8 cellular contexts compared by ENCODE assay signal in genomic region chr17:8436169-8436932, GRCh38. TPM values are rescaled to one million over a fixed set of nuclear protein-coding genes. Genes with fewer than 3 reads are reported as not detected.
DNase-seq lines count a peak whose midpoint lies in the region; FAIRE-seq and TF ChIP-seq lines count a peak whose summit lies in the region.

No MANE protein-coding gene starts in this region.

- H3K9me3 ChIP-seq in MG63, result no peaks in the 10 kb centered on the region
- no peaks in the 10 kb centered on the region for H3K9me3 ChIP-seq in WERI-Rb-1 (ENCODE audit: severe bottlenecking)
- H3K9me3 ChIP-seq in kidney (ENCODE audit: control insufficient read depth in 1 of 2, low read length in 2 of 2), result no peaks in the 10 kb centered on the region

- FAIRE-seq in kidney (lab: Jason Lieb, UNC), result no peak

- H3K27me3 ChIP-seq in MG63, result no peaks in the 10 kb centered on the region
- no peaks in the 10 kb centered on the region for H3K27me3 ChIP-seq in WERI-Rb-1 (ENCODE audit: insufficient read depth, low read depth, severe bottlenecking)

- DNase-seq in GM10266 (ENCODE audit: extremely low spot score) (peak; percentile 51), HCEC 1CT (peak; percentile 42), MG63 (peak; percentile 69), WERI-Rb-1 (peak; percentile 41), caudate nucleus (lab: John Stamatoyannopoulos, UW) (peak in 48 of 61 donors; percentile 11 to 81 (median 60)), kidney (peak; percentile 91), DMS79 (lab: John Stamatoyannopoulos, UW) (no peak)
- peak; percentile 49 to 50 for DNase-seq in stimulated activated CD4-positive, alpha-beta T cell treated with anti-CD3 and anti-CD28 coated beads, Interleukin-15, amount 100 ng/mL, for 48 hours (ENCODE audit: low read depth in 2 of 2)

- intact Hi-C loops in kidney (cut with DNase I), result no loop called here

- no peak for TF ChIP-seq CTCF in GM10266 (IDR thresholded peaks at IDR 0.05; ENCODE audit: control insufficient read depth, insufficient read depth, low read depth, missing control alignments)
- TF ChIP-seq CTCF in WERI-Rb-1 (IDR thresholded peaks at IDR 0.05; ENCODE audit: low read depth, low read length), result no peak
- no peak for TF ChIP-seq CTCF in kidney (IDR thresholded peaks at IDR 0.05; ENCODE audit: borderline replicate concordance, extremely low read depth, insufficient read depth)

- peak overlapping the region; percentile 61 to 88 for H3K9ac ChIP-seq in kidney (ENCODE audit: low read length in 2 of 2)

- H3K4me3 ChIP-seq in MG63, result peak overlapping the region; percentile 91
- peak overlapping the region; percentile 98 for H3K4me3 ChIP-seq in WERI-Rb-1 (ENCODE audit: low read depth, low read length)
- peak overlapping the region; percentile 89 to 95 for H3K4me3 ChIP-seq in kidney (ENCODE audit: low read length in 2 of 2)

- peaks cover 0 to 2% of the 10 kb centered on the region in 2 donors for H3K4me1 ChIP-seq in kidney (ENCODE audit: control insufficient read depth in 1 of 2, insufficient read depth in 1 of 2, low read depth in 1 of 2, low read length in 2 of 2)

- H3K36me3 ChIP-seq in MG63 (peaks cover 25% of the 10 kb centered on the region), WERI-Rb-1 (peaks cover 5% of the 10 kb centered on the region; the same call in 1 of the 2 replicates), kidney (ENCODE audit: control insufficient read depth in 1 of 2, insufficient read depth in 2 of 2, low read length in 2 of 2) (peaks cover 0 to 4% of the 10 kb centered on the region in 2 donors)

- peak overlapping the region; percentile 79 for H3K27ac ChIP-seq in WERI-Rb-1
- H3K27ac ChIP-seq in caudate nucleus (ENCODE audit: low read depth, low read length), result peak overlapping the region; percentile 95
- peak overlapping the region; percentile 97 to 99 for H3K27ac ChIP-seq in kidney (ENCODE audit: low read depth in 2 of 2, low read length in 2 of 2)

RNA-seq across cellular contexts. Expression of gene NDEL1, which starts 0.7 kb away (rescaled TPM):
- total RNA-seq in MG63 (2014; rRNA removed; shearing (Covaris generic); ENCODE audit: low replicate concordance), result 41.8 and 125 TPM in 2 replicates
- total RNA-seq in kidney, result 66.1 TPM
- polyA plus RNA-seq in kidney (ENCODE audit: insufficient read depth, low read depth, low replicate concordance), result 17.9 TPM

RNA-seq across cellular contexts. Expression of gene RNF222, which starts 38.7 kb away (rescaled TPM):
- not detected in 2 replicates for total RNA-seq in MG63 (2014; rRNA removed; shearing (Covaris generic); ENCODE audit: low replicate concordance)
- total RNA-seq in kidney, result not detected
- not detected for polyA plus RNA-seq in kidney (ENCODE audit: insufficient read depth, low read depth, low replicate concordance)

RNA-seq across cellular contexts. Expression of gene RPL26, which starts 53.4 kb away (rescaled TPM):
- 5,040 and 8,050 TPM in 2 replicates for total RNA-seq in MG63 (2014; rRNA removed; shearing (Covaris generic); ENCODE audit: low replicate concordance)
- total RNA-seq in kidney, result 1,267 TPM
- 2,696 TPM for polyA plus RNA-seq in kidney (ENCODE audit: insufficient read depth, low read depth, low replicate concordance)
